ENCODE assay signal across 8 cellular contexts in the genomic region with DNA sequence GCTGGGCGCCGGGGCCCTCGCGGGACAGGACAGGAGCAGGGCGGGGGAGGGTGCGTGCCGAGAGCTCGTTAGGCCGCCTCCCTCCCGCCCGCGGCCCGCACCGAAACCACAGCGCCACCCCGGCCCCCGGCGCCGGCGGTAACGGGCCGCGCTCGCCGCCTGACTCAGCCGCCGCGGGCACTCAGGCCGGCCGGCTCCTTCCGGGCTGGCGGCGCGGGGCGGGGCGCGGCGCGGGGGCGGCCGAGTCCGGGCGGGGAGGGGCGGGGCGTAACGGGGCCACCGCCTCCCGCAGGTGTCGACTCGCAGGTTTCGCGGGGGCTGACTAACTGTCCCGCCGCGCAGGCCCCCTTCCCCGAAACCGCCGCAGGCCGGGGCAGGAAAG. TPM values are rescaled to one million over a fixed set of nuclear protein-coding genes. Genes with fewer than 3 reads are reported as not detected.
A peak's percentile ranks its signal among the peaks of the same experiment; 100 is the strongest.
DNase-seq lines count a peak whose midpoint lies in the region; ATAC-seq and TF ChIP-seq lines count a peak whose summit lies in the region.

Gene AP5B1, minus strand, starts transcription at position 207 of the 382 bp plus-strand sequence. CDS start 385 bp downstream, outside the sequence.

- H3K4me3 ChIP-seq in A673 (ENCODE audit: low read depth, low read length, poor library complexity, severe bottlenecking) (peak within 1 kb of the TSS; percentile 98), fibroblast of the aortic adventitia (ENCODE audit: low read depth, low read length) (peak within 1 kb of the TSS; percentile 96), stomach (peak within 1 kb of the TSS; percentile 78 to 97 (median 96))

- H3K36me3 ChIP-seq in A673 (ENCODE audit: insufficient read depth, low read length, poor library complexity, severe bottlenecking) (peaks cover 23% of the 10 kb centered on the region), stomach (peaks cover 21 to 31% (median 30%) of the 10 kb centered on the region in 4 donors)

- no peaks in the 10 kb centered on the region for H3K36me3 Mint-ChIP-seq in nephron (ENCODE audit: low read depth)

- peaks cover 4% of the 10 kb centered on the region for H3K4me1 Mint-ChIP-seq in nephron

- TF ChIP-seq CTCF in A673 (conservative IDR thresholded peaks at IDR 0.05; ENCODE audit: low read depth, low read length), result no peak
- TF ChIP-seq CTCF in fibroblast of the aortic adventitia (IDR thresholded peaks at IDR 0.05; ENCODE audit: insufficient read depth, low read length), result no peak
- no peak for TF ChIP-seq CTCF in nephron (IDR thresholded peaks at IDR 0.05; ENCODE audit: unreplicated experiment in 3 of 3)
- no peak for TF ChIP-seq CTCF in stomach (IDR thresholded peaks at IDR 0.05)

- H3K27me3 ChIP-seq in A673 (replicated peaks; ENCODE audit: insufficient read depth, low read depth, low read length, poor library complexity), result peaks cover 13% of the 10 kb centered on the region
- peaks cover 0 to 11% (median 2%) of the 10 kb centered on the region in 3 donors for H3K27me3 ChIP-seq in stomach

- POLR2A ChIA-PET in A673 (lab: Charles Lee; ENCODE audit: low non-redundant PET), result interaction anchor here (0.5 kb wide), 1 partner anchor 69 kb away, joined by 15 read pairs; no protein-coding TSS in a partner anchor

- no peak for TF ChIP-seq EP300 in stomach (IDR thresholded peaks at IDR 0.05)

- 0 to 1% (median 0%) methylated on average over 19 to 52 of the region's 59 CpGs; no CpG with 5 or more reads in 1 of the 5 donors for WGBS in stomach, 5 donors

- CTCF ChIA-PET in A673 (lab: Charles Lee), result interaction anchor here (0.7 to 1.7 kb wide), 8 partner anchors 9 to 166 kb away, joined by 3 to 12 read pairs (median 6); partner anchors contain the start of genes KAT5, MUS81, PCNX3 and RNASEH2C

- H3K9me3 ChIP-seq in A673 (ENCODE audit: low read depth, low read length, poor library complexity, severe bottlenecking) (no peaks in the 10 kb centered on the region), stomach (no peaks in the 10 kb centered on the region)

- peak within 1 kb of the TSS; percentile 87 to 91 (median 87) for H3K4me3 Mint-ChIP-seq in nephron

- TF ChIP-seq POLR2A in GM15510 (IDR thresholded peaks at IDR 0.05; ENCODE audit: borderline replicate concordance, extremely low read depth, insufficient read length) (peak; percentile 80), stomach (IDR thresholded peaks at IDR 0.05) (no peak)

- H3K9me3 Mint-ChIP-seq in nephron, result no peaks in the 10 kb centered on the region

- H3K4me1 ChIP-seq in A673 (ENCODE audit: insufficient read depth, low read length, poor library complexity, severe bottlenecking), result peaks cover 8% of the 10 kb centered on the region
- H3K4me1 ChIP-seq in stomach, result peaks cover 22 to 49% (median 44%) of the 10 kb centered on the region in 4 donors

- H3K27ac ChIP-seq in A673 (ENCODE audit: low read depth, low read length, poor library complexity, severe bottlenecking), result peak within 1 kb of the TSS; percentile 92
- peak within 1 kb of the TSS; percentile 70 to 93 (median 89) for H3K27ac ChIP-seq in stomach

- H3K27ac Mint-ChIP-seq in nephron, result peak within 1 kb of the TSS in 2 of 3 experiments; percentile 39 to 70

- no TSS peak for BruUV-seq in A673 (replicated peaks; lab: Mats Ljungman, UMichigan)

- intact Hi-C loops in A673 (cut with micrococcal nuclease; ENCODE audit: unreplicated experiment) (loop anchor here (5.0 kb wide), 3 partner anchors 37 to 222 kb away; partner anchors contain the start of genes BANF1, EIF1AD and KAT5), stomach (cut with DNase I; ENCODE audit: low total_unique reads) (no loop called here)

- peak; percentile 66 for DNase-seq in A673 (ENCODE audit: low spot score)
- peak; percentile 78 for DNase-seq in OCI-M1 (lab: John Stamatoyannopoulos, UW)
- peak; percentile 68 for DNase-seq in activated T-helper 9 cell treated with anti-CD3 and anti-CD28 coated beads, Interleukin-2, amount 50 U/mL, for 16 hours (ENCODE audit: low read depth)
- DNase-seq in fibroblast of the aortic adventitia (ENCODE audit: low read depth), result peak; percentile 26
- DNase-seq in stomach, result peak; percentile 78

- peaks cover 40% of the 10 kb centered on the region for H3K27me3 Mint-ChIP-seq in nephron (ENCODE audit: low read depth)

- ATAC-seq in HG03025 (IDR thresholded peaks at IDR 0.05; ENCODE audit: low FRiP score, unreplicated experiment), result peak; percentile 51

RNA-seq across cellular contexts. Expression of gene AP5B1, which starts in this region (rescaled TPM):
- 22.5 and 22.8 TPM in 2 replicates for total RNA-seq in A673 (2021)
- total RNA-seq in fibroblast of the aortic adventitia (ENCODE audit: low replicate concordance), result 11.5 and 14.4 TPM in 2 replicates
- total RNA-seq in stomach, result 10 to 100 TPM in 4 of 5 donors, 1 to 10 TPM in 1; 7.3 to 44.9 (median 19.6) TPM
- polyA plus RNA-seq in stomach, result 1 to 10 TPM; 3.6 to 5.1 (median 3.7) TPM

Comparison
In these comparisons a context has a peak if more than half of its experiments do, and no peak if none do; other contexts are left out.
1. Peak in every context shown above with its lines: DNase-seq, ATAC-seq, H3K4me3 ChIP-seq and H3K27ac ChIP-seq.
2. DNase-seq: peak in every context shown above with its lines; median percentile 78 in OCI-M1; 78 in stomach; 68 in activated T-helper 9 cell treated with anti-CD3 and anti-CD28 coated beads, Interleukin-2, amount 50 U/mL, for 16 hours; 66 in A673; 26 in fibroblast of the aortic adventitia.